Comparison of ENCODE assay signal across 8 cellular contexts in genomic region chr11:72585762-72586590, GRCh38.
DNase-seq lines count a peak whose midpoint lies in the region; ATAC-seq and TF ChIP-seq lines count a peak whose summit lies in the region.

No MANE protein-coding gene starts in this region.

- ATAC-seq in left ventricle myocardium superior (peak; percentile 71), gastrocnemius medialis (peak; percentile 74 to 86), GM19463 (IDR thresholded peaks at IDR 0.05; ENCODE audit: unreplicated experiment) (no peak)

- TF ChIP-seq POLR2A in adrenal gland (IDR thresholded peaks at IDR 0.05) (no peak), gastrocnemius medialis (IDR thresholded peaks at IDR 0.05) (no peak)

- intact Hi-C loops in adrenal gland (cut with DNase I) (loop anchor here in 1 of 2 donors (5.0 kb wide), 1 partner anchor 61 kb away; no protein-coding TSS in a partner anchor), left ventricle myocardium superior (cut with micrococcal nuclease) (loop anchor here (5.0 kb wide), 1 partner anchor 56 kb away; no protein-coding TSS in a partner anchor), gastrocnemius medialis (cut with DNase I; ENCODE audit: low total_unique reads) (loop anchor here (1.0 to 2.0 kb wide), 2 partner anchors 57 to 97 kb away; no protein-coding TSS in a partner anchor)

- H3K9me3 ChIP-seq in adrenal gland (replicated peaks in 1 of 3) (no peaks in the 10 kb centered on the region), gastrocnemius medialis (no peaks in the 10 kb centered on the region)

- H3K27me3 ChIP-seq in adrenal gland (no peaks in the 10 kb centered on the region), gastrocnemius medialis (peaks cover 8 to 33% (median 10%) of the 10 kb centered on the region in 3 donors)

- DNase-seq in SHP77 (lab: John Stamatoyannopoulos, UW), result peak; percentile 59 to 84
- no peak for DNase-seq in SHP77 treated with DMSO at 0.1 percent for 48 hours (lab: John Stamatoyannopoulos, UW)
- DNase-seq in NCI-H1105 (lab: John Stamatoyannopoulos, UW), result peak; percentile 64
- peak; percentile 32 to 80 (median 54) for DNase-seq in T-helper 1 cell
- DNase-seq in adrenal gland, result peak; percentile 50 to 84 (median 72)
- peak; percentile 70 for DNase-seq in left ventricle myocardium superior
- DNase-seq in gastrocnemius medialis, result peak; percentile 45 to 54

- TF ChIP-seq CTCF in adrenal gland (IDR thresholded peaks at IDR 0.05), result peak; percentile 90 to 97 (median 95)
- TF ChIP-seq CTCF in gastrocnemius medialis (IDR thresholded peaks at IDR 0.05 in 4 of 5, conservative IDR thresholded peaks at IDR 0.05 in 1 of 5), result peak; percentile 89 to 97 (median 92)

- WGBS in adrenal gland, 4 donors, result 28 to 30% (median 29%) methylated on average over 14 to 18 of the region's 18 CpGs

- H3K4me1 ChIP-seq in adrenal gland (replicated peaks in 1 of 2) (no peaks in the 10 kb centered on the region), gastrocnemius medialis (no peaks in the 10 kb centered on the region)

- no peak overlapping the region for H3K4me3 ChIP-seq in adrenal gland
- H3K4me3 ChIP-seq in gastrocnemius medialis, result no peak overlapping the region

- H3K27ac ChIP-seq in adrenal gland (no peak overlapping the region), gastrocnemius medialis (no peak overlapping the region)

- H3K36me3 ChIP-seq in adrenal gland (replicated peaks in 1 of 2) (peaks cover 0 to 6% of the 10 kb centered on the region in 2 donors), gastrocnemius medialis (peaks cover 0 to 12% of the 10 kb centered on the region in 2 donors)

- in situ Hi-C loops in gastrocnemius medialis (cut with MboI; ENCODE audit: low sequenced_read_pairs in 4 of 4), result loop anchor here (5.0 kb wide), 1 partner anchor 61 kb away; no protein-coding TSS in a partner anchor
